In the genomic region with DNA sequence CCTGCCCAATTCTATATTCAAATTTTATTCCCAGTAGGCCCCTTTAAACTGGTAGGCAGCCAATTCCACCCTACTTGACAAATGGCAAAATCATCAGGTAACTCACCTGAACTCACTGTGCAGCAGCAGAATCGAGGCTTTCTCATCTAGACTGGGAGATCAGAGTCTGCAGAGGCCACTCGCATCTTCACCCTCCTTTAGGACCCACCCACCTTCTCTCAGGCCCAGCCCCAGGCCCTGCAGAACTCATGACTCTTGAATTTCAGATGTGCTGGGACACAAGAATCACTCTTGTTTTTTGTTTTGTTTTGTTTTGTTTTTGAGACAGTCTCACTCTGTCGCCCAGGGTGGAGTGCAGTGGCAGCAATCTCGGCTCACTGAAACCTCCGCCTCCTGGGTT, we compare ENCODE assay signal across 23 cellular contexts. TPM values are rescaled to one million over a fixed set of nuclear protein-coding genes. Genes with fewer than 3 reads are reported as not detected.
DNase-seq lines count a peak whose midpoint lies in the region; ATAC-seq, FAIRE-seq and TF ChIP-seq lines count a peak whose summit lies in the region.
"Had no signal": no experiment of that assay in that cellular context is flagged by ENCODE, and none has a peak within 500 bp of the region (broad histone marks: within the 10 kb centered on the region; RNA-seq: fewer than 3 reads in every experiment).

No MANE protein-coding gene starts in this region.

- no TSS peak for BruUV-seq in IMR-90 (replicated peaks; lab: Mats Ljungman, UMichigan)

- peaks cover 41 to 87% of the 10 kb centered on the region in 2 experiments for H3K79me1 ChIP-seq in IMR-90 (ENCODE audit: low read depth in 1 of 2, low read length in 2 of 2)

- FAIRE-seq in astrocyte (lab: Jason Lieb, UNC) (no peak), RCC 7860 (lab: Jason Lieb, UNC) (no peak)
- FAIRE-seq: A204.1, HepG2, TTC549 had no signal

- H4K5ac ChIP-seq in IMR-90 (ENCODE audit: low read depth, low read length) = no peak overlapping the region; the same call in 1 of the 2 replicates

- POLR2A ChIA-PET in IMR-90 (lab: Charles Lee; ENCODE audit: unreplicated experiment) = no interaction called here

- H3K14ac ChIP-seq in IMR-90 (replicated peaks; ENCODE audit: low read depth, low read length) = no peak overlapping the region

- H2BK120ac ChIP-seq in IMR-90 (ENCODE audit: low read depth, low read length) = peak overlapping the region; percentile 28; the same call in 1 of the 2 replicates

- H3K9me3 Mint-ChIP-seq in astrocyte (ENCODE audit: unreplicated experiment) = no peaks in the 10 kb centered on the region
- H3K9me3 Mint-ChIP-seq: activated naive CD4-positive, alpha-beta T cell treated with anti-CD3 and anti-CD28 coated beads, Interleukin-2, amount 10 ng/mL, durations not matched to agents 7 days and 5 days; activated T-cell treated with anti-CD3 and anti-CD28 coated beads, Interleukin-2, amount 50 U/mL, for 72 hours had no signal

- CTCF ChIA-PET in IMR-90 (lab: Yijun Ruan, JAX) = no interaction called here

- H3K4me3 ChIP-seq in IMR-90 (ENCODE audit: insufficient read depth, low read depth, low read length) (no peak overlapping the region), astrocyte (ENCODE audit: insufficient read depth, low read depth, low read length) (no peak overlapping the region), parathyroid adenoma (ENCODE audit: low read depth, low read length) (no peak overlapping the region)
- H3K4me3 ChIP-seq: BLaER1 treated with 17β-estradiol and CSF1 and Interleukin-3, amounts not matched to agents 10 nM and 100 nM; esophagus squamous epithelium; gastroesophageal sphincter; skin epidermis had no signal

- intact Hi-C loops in IMR-90 (cut with micrococcal nuclease) = no loop called here

- H3K9ac ChIP-seq in IMR-90 (ENCODE audit: low read depth, low read length) = no peak overlapping the region
- H3K9ac ChIP-seq in astrocyte (ENCODE audit: low read length) = no peak overlapping the region
- H3K9ac ChIP-seq in parathyroid adenoma = no peak overlapping the region
- H3K9ac ChIP-seq: BLaER1 treated with 17β-estradiol and CSF1 and Interleukin-3, amounts not matched to agents 10 nM and 100 nM had no signal

- H3K23ac ChIP-seq in IMR-90 (ENCODE audit: low read depth, low read length) = no peak overlapping the region

- ATAC-seq in IMR-90 (ENCODE audit: low read depth) (no peak), HG03571 (IDR thresholded peaks at IDR 0.05; ENCODE audit: unreplicated experiment) (no peak)
- ATAC-seq: activated T-cell treated with anti-CD3 and anti-CD28 coated beads, Interleukin-2, amount 50 U/mL, for 72 hours; gastroesophageal sphincter; HepG2; Right ventricle myocardium inferior had no signal

- H3K4me3 Mint-ChIP-seq in astrocyte (ENCODE audit: unreplicated experiment) = no peak overlapping the region
- H3K4me3 Mint-ChIP-seq: activated naive CD4-positive, alpha-beta T cell treated with anti-CD3 and anti-CD28 coated beads, Interleukin-2, amount 10 ng/mL, durations not matched to agents 7 days and 5 days; activated T-cell treated with anti-CD3 and anti-CD28 coated beads, Interleukin-2, amount 50 U/mL, for 72 hours had no signal

- H3K27ac ChIP-seq in IMR-90 (ENCODE audit: insufficient read depth, low read length) = no peak overlapping the region
- H3K27ac ChIP-seq in astrocyte (ENCODE audit: low read depth, low read length) = no peak overlapping the region
- peak overlapping the region; percentile 53 for H3K27ac ChIP-seq in parathyroid adenoma
- H3K27ac ChIP-seq: BLaER1 treated with 17β-estradiol and CSF1 and Interleukin-3, amounts not matched to agents 10 nM and 100 nM; esophagus squamous epithelium; skin epidermis had no signal

- peaks cover 3% of the 10 kb centered on the region for H3K36me3 Mint-ChIP-seq in astrocyte (ENCODE audit: low read depth, unreplicated experiment)
- H3K36me3 Mint-ChIP-seq: activated naive CD4-positive, alpha-beta T cell treated with anti-CD3 and anti-CD28 coated beads, Interleukin-2, amount 10 ng/mL, durations not matched to agents 7 days and 5 days had no signal

- H4K20me1 ChIP-seq in IMR-90 (ENCODE audit: insufficient read depth, low read length) = peaks cover 21% of the 10 kb centered on the region
- H4K20me1 ChIP-seq in astrocyte (ENCODE audit: insufficient read depth, low read length) = peaks cover 65% of the 10 kb centered on the region

- H3K4me1 ChIP-seq in IMR-90 (ENCODE audit: control insufficient read depth, insufficient read depth, low read length) = peaks cover 22% of the 10 kb centered on the region
- H3K4me1 ChIP-seq in astrocyte (ENCODE audit: insufficient read depth, low read length) = peaks cover 21% of the 10 kb centered on the region
- H3K4me1 ChIP-seq in parathyroid adenoma = peaks cover 3% of the 10 kb centered on the region

- H2AK9ac ChIP-seq in IMR-90 (replicated peaks; ENCODE audit: low read depth, low read length, poor library complexity) = no peak overlapping the region

- H4K8ac ChIP-seq in IMR-90 (ENCODE audit: low read depth in 2 of 2, low read length in 2 of 2) = no peak overlapping the region

- H3K27ac Mint-ChIP-seq in astrocyte (ENCODE audit: unreplicated experiment) = peak overlapping the region; percentile 50
- H3K27ac Mint-ChIP-seq: activated naive CD4-positive, alpha-beta T cell treated with anti-CD3 and anti-CD28 coated beads, Interleukin-2, amount 10 ng/mL, durations not matched to agents 7 days and 5 days; activated T-cell treated with anti-CD3 and anti-CD28 coated beads, Interleukin-2, amount 50 U/mL, for 72 hours had no signal

- no peaks in the 10 kb centered on the region for H3K27me3 Mint-ChIP-seq in astrocyte (ENCODE audit: low read depth, unreplicated experiment)
- H3K27me3 Mint-ChIP-seq: activated naive CD4-positive, alpha-beta T cell treated with anti-CD3 and anti-CD28 coated beads, Interleukin-2, amount 10 ng/mL, durations not matched to agents 7 days and 5 days had no signal

- H3K4ac ChIP-seq in IMR-90 (ENCODE audit: low read depth, low read length) = peak overlapping the region; percentile 4; the same call in 1 of the 2 replicates

- TF ChIP-seq CTCF in IMR-90 (conservative IDR thresholded peaks at IDR 0.05; ENCODE audit: low read depth, low read length) = no peak
- TF ChIP-seq CTCF in astrocyte (IDR thresholded peaks at IDR 0.05; ENCODE audit: insufficient read depth, low read depth, low read length) = no peak
- no peak for TF ChIP-seq CTCF in parathyroid adenoma (IDR thresholded peaks at IDR 0.05)

- H2AK5ac ChIP-seq in IMR-90 (ENCODE audit: low read depth, low read length) = peak overlapping the region; percentile 17; the same call in 1 of the 2 replicates

- DNase-seq in NCI-H2171 treated with DMSO at 0.1 percent for 48 hours (lab: John Stamatoyannopoulos, UW) = peak; percentile 22
- no peak for DNase-seq in NCI-H2171 (lab: John Stamatoyannopoulos, UW)
- DNase-seq in IMR-90 = no peak
- DNase-seq in astrocyte (ENCODE audit: low read depth) = no peak
- DNase-seq in AML-193 (lab: John Stamatoyannopoulos, UW) = no peak
- no peak for DNase-seq in RCC 7860 (ENCODE audit: low spot score)
- DNase-seq: activated naive CD4-positive, alpha-beta T cell treated with anti-CD3 and anti-CD28 coated beads, Interleukin-2, amount 10 ng/mL, durations not matched to agents 7 days and 5 days; activated T-cell treated with anti-CD3 and anti-CD28 coated beads, Interleukin-2, amount 50 U/mL, for 72 hours; effector CD8-positive, alpha-beta T cell; esophagus squamous epithelium; GOT3; NCI-H1105 treated with DMSO at 0.1 percent for 48 hours; NCI-H69; stimulated activated CD4-positive, alpha-beta T cell treated with anti-CD3 and anti-CD28 coated beads, Interleukin-4, amount 100 ng/mL, for 24 hours had no signal

- no CpG with 5 or more reads among the region's 5 CpGs for WGBS in IMR-90 (ENCODE audit: extremely low coverage in 2 of 2, insufficient read length in 1 of 2), 2 experiments

- no peak overlapping the region; the same call in 1 of the 2 replicates for H4K91ac ChIP-seq in IMR-90 (ENCODE audit: insufficient read depth, low read depth, low read length)

- H2BK20ac ChIP-seq in IMR-90 (ENCODE audit: low read depth, low read length) = no peak overlapping the region

- H3K4me1 Mint-ChIP-seq in astrocyte (ENCODE audit: low read depth, unreplicated experiment) = peaks cover 62% of the 10 kb centered on the region

- H2BK15ac ChIP-seq in IMR-90 (ENCODE audit: low read depth, low read length) = peak overlapping the region; percentile 14; the same call in 1 of the 3 replicates

- H3K4me2 ChIP-seq in IMR-90 (ENCODE audit: low read depth, low read length) (no peak overlapping the region), astrocyte (ENCODE audit: low read length) (no peak overlapping the region), parathyroid adenoma (ENCODE audit: low read length) (no peak overlapping the region)

- H3K36me3 ChIP-seq in IMR-90 (ENCODE audit: control insufficient read depth, insufficient read depth, low read length) (no peaks in the 10 kb centered on the region), astrocyte (ENCODE audit: insufficient read depth, low read length) (no peaks in the 10 kb centered on the region), parathyroid adenoma (ENCODE audit: control insufficient read depth, insufficient read depth, low read length) (no peaks in the 10 kb centered on the region)
- H3K36me3 ChIP-seq: esophagus squamous epithelium, gastroesophageal sphincter had no signal

- no peaks in the 10 kb centered on the region for H3K27me3 ChIP-seq in IMR-90 (ENCODE audit: control insufficient read depth, insufficient read depth, low read length)
- no peaks in the 10 kb centered on the region for H3K27me3 ChIP-seq in astrocyte (ENCODE audit: insufficient read depth, low read length)
- H3K27me3 ChIP-seq in parathyroid adenoma (ENCODE audit: control insufficient read depth, insufficient read depth, low read length) = no peaks in the 10 kb centered on the region
- H3K27me3 ChIP-seq: BLaER1 treated with 17β-estradiol and CSF1 and Interleukin-3, amounts not matched to agents 10 nM and 100 nM; esophagus squamous epithelium; gastroesophageal sphincter had no signal

- dilution Hi-C loops in IMR-90 (cut with HindIII; ENCODE audit: low sequenced_read_pairs, unreplicated experiment) = no loop called here

- TF ChIP-seq POLR2A in IMR-90 (IDR thresholded peaks at IDR 0.05; ENCODE audit: low read depth, low read length) = no peak

- H3K9me3 ChIP-seq in IMR-90 (ENCODE audit: control insufficient read depth, insufficient read depth, low read length) = no peaks in the 10 kb centered on the region
- no peaks in the 10 kb centered on the region for H3K9me3 ChIP-seq in astrocyte (ENCODE audit: insufficient read depth, low read depth, low read length)
- H3K9me3 ChIP-seq in parathyroid adenoma (ENCODE audit: control insufficient read depth, low read length) = no peaks in the 10 kb centered on the region
- H3K9me3 ChIP-seq: BLaER1 treated with 17β-estradiol and CSF1 and Interleukin-3, amounts not matched to agents 10 nM and 100 nM; esophagus squamous epithelium; gastroesophageal sphincter had no signal

- peaks cover 43% of the 10 kb centered on the region for H3K9me1 ChIP-seq in IMR-90 (ENCODE audit: insufficient read depth, low read length)

- H3K56ac ChIP-seq in IMR-90 (ENCODE audit: extremely low read depth, insufficient read depth, low read length) = no peak overlapping the region

- no peak for TF ChIP-seq RAD21 in IMR-90 (IDR thresholded peaks at IDR 0.05; ENCODE audit: low read length)

- no peak overlapping the region for H2BK5ac ChIP-seq in IMR-90 (ENCODE audit: low read depth, low read length, poor library complexity, severe bottlenecking)

- H3K18ac ChIP-seq in IMR-90 (ENCODE audit: low read depth, low read length) = no peak overlapping the region

- in situ Hi-C loops in IMR-90 (cut with MboI; ENCODE audit: low sequenced_read_pairs) = no loop called here

- no peak overlapping the region for H2AFZ ChIP-seq in IMR-90 (replicated peaks; ENCODE audit: low read length, poor library complexity)
- H2AFZ ChIP-seq in astrocyte (ENCODE audit: low read depth, low read length) = no peak overlapping the region
- no peak overlapping the region for H2AFZ ChIP-seq in parathyroid adenoma

- H3K79me2 ChIP-seq in astrocyte (ENCODE audit: insufficient read depth, low read length) (peaks cover 87% of the 10 kb centered on the region), parathyroid adenoma (peaks cover 12% of the 10 kb centered on the region)

RNA-seq across cellular contexts. Expression of a gene that starts 38.8 kb away (rescaled TPM):
- total RNA-seq in IMR-90 (2012; rRNA removed) (16.1 and 17.6 TPM in 2 replicates), astrocyte (101 and 113 TPM in 2 replicates)
- 26.8 and 30.0 TPM in 2 replicates for polyA plus RNA-seq in IMR-90 (2012; rRNA removed)
- 10.9 and 13.3 TPM in 2 replicates for polyA plus RNA-seq in IMR-90 (2012; cell fraction: cytosol; rRNA removed)
- 92.0 and 112 TPM in 2 replicates for polyA plus RNA-seq in IMR-90 (2012; cell fraction: nucleus; rRNA removed; ENCODE audit: low replicate concordance)
